In genomic region chr4:46329118-46329976, GRCh38 we compare ENCODE assay signal across 10 cellular contexts.
DNase-seq lines count a peak whose midpoint lies in the region; ATAC-seq, FAIRE-seq and TF ChIP-seq lines count a peak whose summit lies in the region.
"Had no signal": no experiment of that assay in that cellular context is flagged by ENCODE, and none has a peak within 500 bp of the region (broad histone marks: within the 10 kb centered on the region; RNA-seq: fewer than 3 reads in every experiment).

No MANE protein-coding gene starts in this region.

- H3K9me2 ChIP-seq in GM23248 (ENCODE audit: insufficient read depth), result no peaks in the 10 kb centered on the region

- CTCF ChIA-PET in activated CD4-positive, alpha-beta T cell treated with anti-CD3 and anti-CD28 coated beads for 36 hours (lab: Charles Lee), result interaction anchor here (0.6 to 1.1 kb wide), 2 partner anchors 303 to 318 kb away, joined by 3 read pairs; no protein-coding TSS in a partner anchor

- ATAC-seq in activated CD4-positive, alpha-beta T cell treated with anti-CD3 and anti-CD28 coated beads for 36 hours, result no peak

- H3K4me3 Mint-ChIP-seq in neural progenitor cell, result no peak overlapping the region
- no peak overlapping the region for H3K4me3 Mint-ChIP-seq in activated CD4-positive, alpha-beta T cell treated with anti-CD3 and anti-CD28 coated beads for 36 hours
- H3K4me3 Mint-ChIP-seq: activated naive CD8-positive, alpha-beta T cell treated with anti-CD3 and anti-CD28 coated beads, Interleukin-2, amount 10 ng/mL, durations not matched to agents 7 days and 5 days had no signal

- H3K4me3 ChIP-seq in GM23248 (no peak overlapping the region), bronchial epithelial cell (ENCODE audit: low read depth, low read length) (no peak overlapping the region), neural progenitor cell (no peak overlapping the region)

- H3K79me2 ChIP-seq in GM23248 (ENCODE audit: insufficient read depth), result no peaks in the 10 kb centered on the region
- H3K79me2 ChIP-seq in neural progenitor cell (ENCODE audit: low read depth), result no peaks in the 10 kb centered on the region

- H3K27ac Mint-ChIP-seq in neural progenitor cell, result no peak overlapping the region
- H3K27ac Mint-ChIP-seq in activated CD4-positive, alpha-beta T cell treated with anti-CD3 and anti-CD28 coated beads for 36 hours, result no peak overlapping the region
- H3K27ac Mint-ChIP-seq: activated naive CD8-positive, alpha-beta T cell treated with anti-CD3 and anti-CD28 coated beads, Interleukin-2, amount 10 ng/mL, durations not matched to agents 7 days and 5 days had no signal

- H3K9me3 ChIP-seq in GM23248 (ENCODE audit: low read depth), result no peaks in the 10 kb centered on the region
- no peaks in the 10 kb centered on the region for H3K9me3 ChIP-seq in neural progenitor cell (ENCODE audit: low read depth)

- no peaks in the 10 kb centered on the region for H3K9me3 Mint-ChIP-seq in neural progenitor cell
- peaks cover 4% of the 10 kb centered on the region for H3K9me3 Mint-ChIP-seq in activated CD4-positive, alpha-beta T cell treated with anti-CD3 and anti-CD28 coated beads for 36 hours (ENCODE audit: low read depth)
- H3K9me3 Mint-ChIP-seq: activated naive CD8-positive, alpha-beta T cell treated with anti-CD3 and anti-CD28 coated beads, Interleukin-2, amount 10 ng/mL, durations not matched to agents 7 days and 5 days had no signal

- POLR2A ChIA-PET in activated CD4-positive, alpha-beta T cell treated with anti-CD3 and anti-CD28 coated beads for 36 hours (lab: Charles Lee), result no interaction called here

- TF ChIP-seq CTCF in bronchial epithelial cell (IDR thresholded peaks at IDR 0.05; ENCODE audit: insufficient read depth, low read length, severe bottlenecking), result no peak
- TF ChIP-seq CTCF in neural progenitor cell (IDR thresholded peaks at IDR 0.05), result peak; percentile 72

- H3K4me1 Mint-ChIP-seq in neural progenitor cell, result no peaks in the 10 kb centered on the region
- H3K4me1 Mint-ChIP-seq in activated CD4-positive, alpha-beta T cell treated with anti-CD3 and anti-CD28 coated beads for 36 hours, result no peaks in the 10 kb centered on the region
- H3K4me1 Mint-ChIP-seq: activated naive CD8-positive, alpha-beta T cell treated with anti-CD3 and anti-CD28 coated beads, Interleukin-2, amount 10 ng/mL, durations not matched to agents 7 days and 5 days had no signal

- H3K4me1 ChIP-seq in GM23248 (ENCODE audit: insufficient read depth), result no peaks in the 10 kb centered on the region
- H3K4me1 ChIP-seq in neural progenitor cell, result no peaks in the 10 kb centered on the region

- WGBS in GM23248 (ENCODE audit: low coverage in 1 of 2, low lambda C conversion rate in 2 of 2, missing lambda C conversion rate in 2 of 2), 2 experiments, result 0 to 2% methylated on average over 2 of the region's 2 CpGs

- H3K9ac ChIP-seq in GM23248 (no peak overlapping the region), neural progenitor cell (no peak overlapping the region)

- H3F3A ChIP-seq in GM23248 (ENCODE audit: insufficient read depth), result no peaks in the 10 kb centered on the region
- H3F3A ChIP-seq in neural progenitor cell (ENCODE audit: low read depth), result no peaks in the 10 kb centered on the region

- no peaks in the 10 kb centered on the region for H3K27me3 ChIP-seq in GM23248 (replicated peaks; ENCODE audit: insufficient read depth)
- no peaks in the 10 kb centered on the region for H3K27me3 ChIP-seq in bronchial epithelial cell (ENCODE audit: control insufficient read depth, insufficient read depth, low read length)
- no peaks in the 10 kb centered on the region for H3K27me3 ChIP-seq in neural progenitor cell

- FAIRE-seq in bronchial epithelial cell (lab: Jason Lieb, UNC), result no peak
- FAIRE-seq: GM18507 had no signal

- no peaks in the 10 kb centered on the region for H3K27me3 Mint-ChIP-seq in neural progenitor cell (ENCODE audit: insufficient read depth, low read depth)
- H3K27me3 Mint-ChIP-seq in activated CD4-positive, alpha-beta T cell treated with anti-CD3 and anti-CD28 coated beads for 36 hours, result no peaks in the 10 kb centered on the region
- H3K27me3 Mint-ChIP-seq: activated naive CD8-positive, alpha-beta T cell treated with anti-CD3 and anti-CD28 coated beads, Interleukin-2, amount 10 ng/mL, durations not matched to agents 7 days and 5 days had no signal

- H3K36me3 ChIP-seq in GM23248 (ENCODE audit: low read depth) (no peaks in the 10 kb centered on the region), bronchial epithelial cell (ENCODE audit: control insufficient read depth, insufficient read depth, low read length) (no peaks in the 10 kb centered on the region), neural progenitor cell (no peaks in the 10 kb centered on the region)

- H4K20me1 ChIP-seq in GM23248 (ENCODE audit: insufficient read depth), result no peaks in the 10 kb centered on the region
- no peaks in the 10 kb centered on the region for H4K20me1 ChIP-seq in neural progenitor cell (ENCODE audit: low read depth)

- H3K36me3 Mint-ChIP-seq in neural progenitor cell, result no peaks in the 10 kb centered on the region
- H3K36me3 Mint-ChIP-seq in activated CD4-positive, alpha-beta T cell treated with anti-CD3 and anti-CD28 coated beads for 36 hours (ENCODE audit: low read depth), result no peaks in the 10 kb centered on the region
- H3K36me3 Mint-ChIP-seq: activated naive CD8-positive, alpha-beta T cell treated with anti-CD3 and anti-CD28 coated beads, Interleukin-2, amount 10 ng/mL, durations not matched to agents 7 days and 5 days had no signal

- H3K4me2 ChIP-seq in GM23248 (ENCODE audit: unreplicated experiment) (no peak overlapping the region), neural progenitor cell (no peak overlapping the region)

- in situ Hi-C loops in GM23248 (cut with MboI), result no loop called here

- no peak overlapping the region for H2AFZ ChIP-seq in GM23248
- H2AFZ ChIP-seq in neural progenitor cell (replicated peaks), result peak overlapping the region; percentile 95

- DNase-seq in COLO668 (lab: John Stamatoyannopoulos, UW; ENCODE audit: unreplicated experiment) (peak; percentile 45), GM23248 (peak; percentile 16), NCI-H446 treated with DMSO at 0.1 percent for 48 hours (lab: John Stamatoyannopoulos, UW) (peak; percentile 45), bronchial epithelial cell (ENCODE audit: low read depth) (peak; percentile 18), neural progenitor cell (ENCODE audit: low spot score) (peak; percentile 78), CD1c-positive myeloid dendritic cell (ENCODE audit: extremely low spot score) (no peak)
- DNase-seq in activated effector memory CD4-positive, alpha-beta T cell treated with Interleukin-2 at 50 U/mL for 16 hours, result no peak
- no peak for DNase-seq in activated CD4-positive, alpha-beta T cell treated with anti-CD3 and anti-CD28 coated beads for 36 hours
- DNase-seq: activated naive CD8-positive, alpha-beta T cell treated with anti-CD3 and anti-CD28 coated beads, Interleukin-2, amount 10 ng/mL, durations not matched to agents 7 days and 5 days had no signal

- intact Hi-C loops in activated CD4-positive, alpha-beta T cell treated with anti-CD3 and anti-CD28 coated beads for 36 hours (cut with DNase I, micrococcal nuclease), result no loop called here

- H3K27ac ChIP-seq in GM23248 (no peak overlapping the region), neural progenitor cell (no peak overlapping the region)

Comparison
In these comparisons a context has a peak if more than half of its experiments do, and no peak if none do; other contexts are left out.
1. DNase-seq: peak in COLO668 (single experiment), GM23248 (single experiment), NCI-H446 treated with DMSO at 0.1 percent for 48 hours (single experiment), bronchial epithelial cell (single experiment) and neural progenitor cell (single experiment); none in activated effector memory CD4-positive, alpha-beta T cell treated with Interleukin-2 at 50 U/mL for 16 hours (single experiment), activated CD4-positive, alpha-beta T cell treated with anti-CD3 and anti-CD28 coated beads for 36 hours (single experiment) and CD1c-positive myeloid dendritic cell (single experiment).